In genomic region chr2:26471766-26472706, GRCh38 we compare ENCODE assay signal across 15 cellular contexts. TPM values are rescaled to one million over a fixed set of nuclear protein-coding genes. Genes with fewer than 3 reads are reported as not detected.
DNase-seq lines count a peak whose midpoint lies in the region; ATAC-seq, FAIRE-seq and TF ChIP-seq lines count a peak whose summit lies in the region.
"Had no signal": no experiment of that assay in that cellular context is flagged by ENCODE, and none has a peak within 500 bp of the region (broad histone marks: within the 10 kb centered on the region; RNA-seq: fewer than 3 reads in every experiment).

No MANE protein-coding gene starts in this region.

- H3K4me1 ChIP-seq in neural progenitor cell, result peaks cover 2% of the 10 kb centered on the region

- peak overlapping the region; percentile 58 for H3K4me3 Mint-ChIP-seq in neural progenitor cell
- H3K4me3 Mint-ChIP-seq: activated naive CD8-positive, alpha-beta T cell treated with anti-CD3 and anti-CD28 coated beads for 36 hours; CD4-positive, alpha-beta T cell had no signal

- H3K27ac Mint-ChIP-seq in neural progenitor cell, result peak overlapping the region; percentile 58
- H3K27ac Mint-ChIP-seq: activated naive CD8-positive, alpha-beta T cell treated with anti-CD3 and anti-CD28 coated beads for 36 hours; CD4-positive, alpha-beta T cell had no signal

- TF ChIP-seq CTCF in cardiac fibroblast (IDR thresholded peaks at IDR 0.05; ENCODE audit: low read depth, low read length) (peak; percentile 11), neural progenitor cell (IDR thresholded peaks at IDR 0.05) (peak; percentile 8)

- H3K9ac ChIP-seq in neural progenitor cell, result no peak overlapping the region

- no peaks in the 10 kb centered on the region for H3K36me3 ChIP-seq in neural progenitor cell

- peaks cover 14% of the 10 kb centered on the region for H3K9me3 Mint-ChIP-seq in neural progenitor cell
- H3K9me3 Mint-ChIP-seq: CD4-positive, alpha-beta T cell had no signal

- H3K27me3 ChIP-seq in neural progenitor cell, result no peaks in the 10 kb centered on the region

- no peaks in the 10 kb centered on the region for H3K79me2 ChIP-seq in neural progenitor cell (ENCODE audit: low read depth)

- no peak overlapping the region for H2AFZ ChIP-seq in neural progenitor cell (replicated peaks)

- no peak for ATAC-seq in GM18502 (IDR thresholded peaks at IDR 0.05; ENCODE audit: poor library complexity, unreplicated experiment)

- H3F3A ChIP-seq in neural progenitor cell (ENCODE audit: low read depth), result peaks cover 11% of the 10 kb centered on the region

- H3K4me2 ChIP-seq in neural progenitor cell, result no peak overlapping the region

- no peak overlapping the region for H3K4me3 ChIP-seq in cardiac fibroblast (replicated peaks in 1 of 2; ENCODE audit: low read depth in 2 of 2, low read length in 2 of 2)
- H3K4me3 ChIP-seq in neural progenitor cell, result no peak overlapping the region
- H3K4me3 ChIP-seq: skin epidermis had no signal

- no peak overlapping the region for H3K27ac ChIP-seq in neural progenitor cell
- H3K27ac ChIP-seq: skin epidermis had no signal

- FAIRE-seq in frontal cortex (lab: Jason Lieb, UNC), result no peak

- H3K9me3 ChIP-seq in neural progenitor cell (ENCODE audit: low read depth), result no peaks in the 10 kb centered on the region

- peaks cover 5% of the 10 kb centered on the region for H3K4me1 Mint-ChIP-seq in neural progenitor cell
- H3K4me1 Mint-ChIP-seq: activated naive CD8-positive, alpha-beta T cell treated with anti-CD3 and anti-CD28 coated beads for 36 hours had no signal

- H3K36me3 Mint-ChIP-seq in neural progenitor cell, result no peaks in the 10 kb centered on the region
- H3K36me3 Mint-ChIP-seq: activated naive CD8-positive, alpha-beta T cell treated with anti-CD3 and anti-CD28 coated beads for 36 hours had no signal

- peaks cover 8% of the 10 kb centered on the region for H3K27me3 Mint-ChIP-seq in neural progenitor cell (ENCODE audit: insufficient read depth, low read depth)
- H3K27me3 Mint-ChIP-seq: activated naive CD8-positive, alpha-beta T cell treated with anti-CD3 and anti-CD28 coated beads for 36 hours; CD4-positive, alpha-beta T cell had no signal

- no peaks in the 10 kb centered on the region for H4K20me1 ChIP-seq in neural progenitor cell (ENCODE audit: low read depth)

- peak; percentile 41 for DNase-seq in DMS 273 (lab: John Stamatoyannopoulos, UW; ENCODE audit: unreplicated experiment)
- DNase-seq in DMS 273 treated with DMSO at 0.1 percent for 48 hours (lab: John Stamatoyannopoulos, UW), result no peak
- DNase-seq in NAMALWA (ENCODE audit: low spot score), result peak; percentile 16
- no peak for DNase-seq in cardiac fibroblast (ENCODE audit: low read depth in 2 of 2)
- no peak for DNase-seq in neural progenitor cell (ENCODE audit: low spot score)
- DNase-seq in NCI-H748 treated with DMSO at 0.1 percent for 48 hours (lab: John Stamatoyannopoulos, UW), result no peak
- no peak for DNase-seq in frontal cortex (ENCODE audit: low spot score in 2 of 2)
- DNase-seq: activated naive CD8-positive, alpha-beta T cell treated with anti-CD3 and anti-CD28 coated beads for 36 hours; CD4-positive, alpha-beta T cell; NCI-H1048; nucleus accumbens; SIG-M5 had no signal

RNA-seq across cellular contexts. Expression of gene OTOF, which starts 5.9 kb away (rescaled TPM):
- total RNA-seq in neural progenitor cell (ENCODE audit: low replicate concordance) (0.36 and 0.84 TPM in 2 replicates), frontal cortex (1.6 TPM)
- total RNA-seq: NCI-H460 had no signal

Comparison
In these comparisons a context has a peak if more than half of its experiments do, and no peak if none do; other contexts are left out.
1. DNase-seq: peak in DMS 273 (single experiment) and NAMALWA (single experiment); none in DMS 273 treated with DMSO at 0.1 percent for 48 hours (single experiment), cardiac fibroblast (0 of 2), neural progenitor cell (single experiment), NCI-H748 treated with DMSO at 0.1 percent for 48 hours (single experiment) and frontal cortex (0 of 2).